Comparison of ENCODE assay signal across 14 cellular contexts in genomic region chr20:37823276-37823980, GRCh38.
DNase-seq lines count a peak whose midpoint lies in the region; ATAC-seq and TF ChIP-seq lines count a peak whose summit lies in the region.
"Had no signal": no experiment of that assay in that cellular context is flagged by ENCODE, and none has a peak within 500 bp of the region (broad histone marks: within the 10 kb centered on the region; RNA-seq: fewer than 3 reads in every experiment).

No MANE protein-coding gene starts in this region.

- H3K4me1 ChIP-seq in HUES64 (ENCODE audit: insufficient read depth, low read length), result peaks cover 27% of the 10 kb centered on the region
- H3K4me1 ChIP-seq in mesendoderm (ENCODE audit: control insufficient read depth, low read depth, low read length), result peaks cover 4% of the 10 kb centered on the region
- H3K4me1 ChIP-seq in adrenal gland (replicated peaks in 1 of 2), result no peaks in the 10 kb centered on the region

- H3K23ac ChIP-seq in mesendoderm (ENCODE audit: low read length), result no peak overlapping the region

- H3K27ac Mint-ChIP-seq in chondrocyte (ENCODE audit: unreplicated experiment), result peak overlapping the region; percentile 55
- H3K27ac Mint-ChIP-seq: activated CD4-positive, alpha-beta T cell treated with anti-CD3 and anti-CD28 coated beads, Interleukin-2, amount 10 ng/mL, durations not matched to agents 7 days and 5 days; activated naive CD4-positive, alpha-beta T cell treated with anti-CD3 and anti-CD28 coated beads, Interleukin-2, amount 50 U/mL, for 24 hours had no signal

- no peak overlapping the region for H2BK120ac ChIP-seq in mesendoderm (ENCODE audit: low read depth, low read length)

- no peak overlapping the region for H3K56ac ChIP-seq in mesendoderm (ENCODE audit: low read length)

- no peaks in the 10 kb centered on the region for H3K36me3 Mint-ChIP-seq in chondrocyte (ENCODE audit: low read depth)

- DNase-seq in EH (ENCODE audit: low read depth), result peak; percentile 33
- no peak for DNase-seq in chondrocyte (ENCODE audit: low spot score)
- DNase-seq in mesendoderm, result peak; percentile 37
- no peak for DNase-seq in adrenal gland
- DNase-seq in pons (ENCODE audit: low spot score), result no peak
- DNase-seq in NCI-H1092 treated with DMSO at 0.1 percent for 48 hours (lab: John Stamatoyannopoulos, UW), result no peak
- DNase-seq: activated CD4-positive, alpha-beta T cell treated with anti-CD3 and anti-CD28 coated beads, Interleukin-2, amount 10 ng/mL, durations not matched to agents 7 days and 5 days; NCI-H1930; SHP77 treated with DMSO at 0.1 percent for 48 hours; stimulated activated CD4-positive, alpha-beta T cell treated with anti-CD3 and anti-CD28 coated beads, Interleukin-4, amount 100 ng/mL, for 24 hours had no signal

- H3K36me3 ChIP-seq in HUES64 (ENCODE audit: insufficient read depth, low read length), result no peaks in the 10 kb centered on the region
- H3K36me3 ChIP-seq in mesendoderm (ENCODE audit: control insufficient read depth, insufficient read depth, low read length), result no peaks in the 10 kb centered on the region
- no peaks in the 10 kb centered on the region for H3K36me3 ChIP-seq in adrenal gland (replicated peaks in 1 of 2)
- H3K36me3 ChIP-seq: neutrophil had no signal

- no peaks in the 10 kb centered on the region for H3K79me2 ChIP-seq in mesendoderm (ENCODE audit: control insufficient read depth, insufficient read depth, low read length)

- TF ChIP-seq CTCF in chondrocyte (IDR thresholded peaks at IDR 0.05) (no peak), adrenal gland (IDR thresholded peaks at IDR 0.05) (no peak)

- H2AK5ac ChIP-seq in mesendoderm (ENCODE audit: low read length), result no peak overlapping the region

- H3K9ac ChIP-seq in HUES64 (ENCODE audit: low read depth, low read length) (peak overlapping the region; percentile 19; the same call in 1 of the 2 replicates), mesendoderm (ENCODE audit: low read length) (peak overlapping the region; percentile 18)

- intact Hi-C loops in adrenal gland (cut with DNase I), result no loop called here

- H3K4me3 ChIP-seq in HUES64 (ENCODE audit: low read length) (no peak overlapping the region), mesendoderm (ENCODE audit: low read length) (no peak overlapping the region), adrenal gland (no peak overlapping the region)

- H3K4me3 Mint-ChIP-seq in chondrocyte (ENCODE audit: unreplicated experiment), result no peak overlapping the region
- H3K4me3 Mint-ChIP-seq: activated CD4-positive, alpha-beta T cell treated with anti-CD3 and anti-CD28 coated beads, Interleukin-2, amount 10 ng/mL, durations not matched to agents 7 days and 5 days; activated naive CD4-positive, alpha-beta T cell treated with anti-CD3 and anti-CD28 coated beads, Interleukin-2, amount 50 U/mL, for 24 hours had no signal

- H3K79me1 ChIP-seq in mesendoderm (ENCODE audit: low read length), result no peaks in the 10 kb centered on the region

- H3K27me3 ChIP-seq in HUES64 (ENCODE audit: insufficient read depth, low read length), result no peaks in the 10 kb centered on the region
- no peaks in the 10 kb centered on the region for H3K27me3 ChIP-seq in mesendoderm (ENCODE audit: insufficient read depth, low read length, poor library complexity)
- H3K27me3 ChIP-seq in adrenal gland, result no peaks in the 10 kb centered on the region
- H3K27me3 ChIP-seq: neutrophil had no signal

- H3K4ac ChIP-seq in mesendoderm (ENCODE audit: low read depth, low read length), result no peak overlapping the region

- peaks cover 32% of the 10 kb centered on the region for H3K4me1 Mint-ChIP-seq in chondrocyte (ENCODE audit: low read depth)
- H3K4me1 Mint-ChIP-seq: activated CD4-positive, alpha-beta T cell treated with anti-CD3 and anti-CD28 coated beads, Interleukin-2, amount 10 ng/mL, durations not matched to agents 7 days and 5 days; activated naive CD4-positive, alpha-beta T cell treated with anti-CD3 and anti-CD28 coated beads, Interleukin-2, amount 50 U/mL, for 24 hours had no signal

- H2BK5ac ChIP-seq in mesendoderm (ENCODE audit: low read length), result no peak overlapping the region

- no peaks in the 10 kb centered on the region for H3K9me3 ChIP-seq in HUES64 (ENCODE audit: insufficient read depth, low read depth, low read length)
- no peaks in the 10 kb centered on the region for H3K9me3 ChIP-seq in adrenal gland (replicated peaks in 1 of 3)
- H3K9me3 ChIP-seq: neutrophil had no signal

- H3K27ac ChIP-seq in HUES64 (ENCODE audit: low read depth, low read length) (peak overlapping the region; percentile 29; the same call in 1 of the 2 replicates), mesendoderm (ENCODE audit: low read depth, low read length) (no peak overlapping the region), adrenal gland (no peak overlapping the region)
- H3K27ac ChIP-seq: neutrophil had no signal

- no peak overlapping the region for H2BK15ac ChIP-seq in mesendoderm (replicated peaks; ENCODE audit: low read depth)

- 64% methylated on average over 7 of the region's 7 CpGs for WGBS in HUES64
- no CpG with 5 or more reads among the region's 7 CpGs for WGBS in mesendoderm (ENCODE audit: extremely low coverage, insufficient coverage, low lambda C conversion rate)
- 79 to 87% (median 81%) methylated on average over 7 of the region's 7 CpGs for WGBS in adrenal gland, 4 donors

- no peak overlapping the region for H4K8ac ChIP-seq in mesendoderm (ENCODE audit: low read depth, low read length)

- no peaks in the 10 kb centered on the region for H3K27me3 Mint-ChIP-seq in chondrocyte (ENCODE audit: low read depth)
- H3K27me3 Mint-ChIP-seq: activated CD4-positive, alpha-beta T cell treated with anti-CD3 and anti-CD28 coated beads, Interleukin-2, amount 10 ng/mL, durations not matched to agents 7 days and 5 days; activated naive CD4-positive, alpha-beta T cell treated with anti-CD3 and anti-CD28 coated beads, Interleukin-2, amount 50 U/mL, for 24 hours had no signal

- H3K9me3 Mint-ChIP-seq in chondrocyte (ENCODE audit: low read depth), result no peaks in the 10 kb centered on the region
- H3K9me3 Mint-ChIP-seq: activated CD4-positive, alpha-beta T cell treated with anti-CD3 and anti-CD28 coated beads, Interleukin-2, amount 10 ng/mL, durations not matched to agents 7 days and 5 days; activated naive CD4-positive, alpha-beta T cell treated with anti-CD3 and anti-CD28 coated beads, Interleukin-2, amount 50 U/mL, for 24 hours had no signal

- ATAC-seq in GM21390 (IDR thresholded peaks at IDR 0.05; ENCODE audit: unreplicated experiment), result no peak

- no peak overlapping the region for H4K5ac ChIP-seq in mesendoderm (ENCODE audit: low read length)

- no peak overlapping the region for H3K4me2 ChIP-seq in mesendoderm (ENCODE audit: low read length)

- no peak for TF ChIP-seq POLR2A in adrenal gland (IDR thresholded peaks at IDR 0.05)

- H3K18ac ChIP-seq in mesendoderm (ENCODE audit: low read length), result no peak overlapping the region

Comparison
In these comparisons a context has a peak if more than half of its experiments do, and no peak if none do; other contexts are left out.
1. DNase-seq: peak in EH (single experiment) and mesendoderm (single experiment); none in chondrocyte (single experiment), adrenal gland (0 of 7), pons (single experiment) and NCI-H1092 treated with DMSO at 0.1 percent for 48 hours (single experiment).